Comparison of ENCODE assay signal across 17 cellular contexts in the genomic region with DNA sequence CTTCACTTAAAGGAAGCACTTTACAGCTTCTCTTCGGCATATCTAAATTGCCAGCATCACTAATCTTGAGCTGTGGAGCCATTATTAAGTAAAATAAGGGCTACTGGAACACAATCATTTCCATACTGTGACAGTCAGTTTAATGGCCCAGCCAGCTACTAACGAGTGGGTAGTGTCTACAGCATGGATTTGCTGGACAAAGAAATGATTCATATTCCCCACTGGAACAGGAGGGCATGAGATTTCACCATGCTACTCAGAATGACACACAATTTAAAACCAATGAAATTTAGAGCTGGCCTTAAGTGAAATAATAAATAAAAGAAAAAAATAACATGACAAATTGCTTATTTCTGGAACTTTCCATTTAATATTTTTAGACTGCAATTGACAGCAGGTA.
"Had no signal": no experiment of that assay in that cellular context is flagged by ENCODE, and none has a peak within 500 bp of the region (broad histone marks: within the 10 kb centered on the region; RNA-seq: fewer than 3 reads in every experiment).

No MANE protein-coding gene starts in this region.

- H3K27ac ChIP-seq: adrenal gland, gastrocnemius medialis, tibial nerve, vagina had no signal

- H3K27me3 Mint-ChIP-seq: dendritic cell treated with granulocyte-macrophage colony-stimulating factor and Interleukin-4, amounts not matched to agents 40 ng/mL and 50 ng/mL, for 4 days had no signal

- DNase-seq: activated CD4-positive, alpha-beta T cell treated with anti-CD3 and anti-CD28 coated beads for 48 hours; activated naive CD4-positive, alpha-beta T cell treated with anti-CD3 and anti-CD28 coated beads, Interleukin-2, amount 50 U/mL, for 16 hours; adrenal gland; cerebellar nuclear complex; effector memory CD8-positive, alpha-beta T cell; erythroblast; islet precursor cell; left ventricle myocardium superior had no signal

- H3K4me1 Mint-ChIP-seq: stimulated activated effector memory CD8-positive, alpha-beta T cell treated with anti-CD3 and anti-CD28 coated beads, Interleukin-12 subunit alpha, Interleukin-12 subunit beta, amount 100 ng/mL, for 72 hours had no signal

- H3K9me3 ChIP-seq: adrenal gland, gastrocnemius medialis, tibial nerve, vagina had no signal

- H3K36me3 ChIP-seq: adrenal gland, gastrocnemius medialis, tibial nerve, vagina had no signal

- H3K4me3 ChIP-seq: adrenal gland, gastrocnemius medialis, tibial nerve, vagina had no signal

- H3K36me3 Mint-ChIP-seq: brain; mesothelial cell of epicardium; stimulated activated effector memory CD8-positive, alpha-beta T cell treated with anti-CD3 and anti-CD28 coated beads, Interleukin-12 subunit alpha, Interleukin-12 subunit beta, amount 100 ng/mL, for 72 hours; WTC11 had no signal

- ATAC-seq: effector memory CD8-positive, alpha-beta T cell; left ventricle myocardium superior; stimulated activated effector memory CD8-positive, alpha-beta T cell treated with anti-CD3 and anti-CD28 coated beads, Interleukin-12 subunit alpha, Interleukin-12 subunit beta, amount 100 ng/mL, for 72 hours had no signal

- H3K4me3 Mint-ChIP-seq: brain; dendritic cell treated with granulocyte-macrophage colony-stimulating factor and Interleukin-4, amounts not matched to agents 40 ng/mL and 50 ng/mL, for 4 days; effector memory CD8-positive, alpha-beta T cell; mesothelial cell of epicardium; stimulated activated effector memory CD8-positive, alpha-beta T cell treated with anti-CD3 and anti-CD28 coated beads, Interleukin-12 subunit alpha, Interleukin-12 subunit beta, amount 100 ng/mL, for 72 hours; T-helper 1 cell treated with Interleukin-12 subunit alpha and Interleukin-12 subunit beta and Interleukin-4 antibody, amounts not matched to agents 30 μg/mL and 1 μg/mL, for 36 hours; WTC11 had no signal

- H3K27me3 ChIP-seq: adrenal gland, gastrocnemius medialis, tibial nerve, vagina had no signal

- H3K27ac Mint-ChIP-seq: brain; dendritic cell treated with granulocyte-macrophage colony-stimulating factor and Interleukin-4, amounts not matched to agents 40 ng/mL and 50 ng/mL, for 4 days; effector memory CD8-positive, alpha-beta T cell; mesothelial cell of epicardium; stimulated activated effector memory CD8-positive, alpha-beta T cell treated with anti-CD3 and anti-CD28 coated beads, Interleukin-12 subunit alpha, Interleukin-12 subunit beta, amount 100 ng/mL, for 72 hours; T-helper 1 cell treated with Interleukin-12 subunit alpha and Interleukin-12 subunit beta and Interleukin-4 antibody, amounts not matched to agents 30 μg/mL and 1 μg/mL, for 36 hours; WTC11 had no signal

- H3K9me3 Mint-ChIP-seq: brain; effector memory CD8-positive, alpha-beta T cell; stimulated activated effector memory CD8-positive, alpha-beta T cell treated with anti-CD3 and anti-CD28 coated beads, Interleukin-12 subunit alpha, Interleukin-12 subunit beta, amount 100 ng/mL, for 72 hours had no signal

- H3K4me1 ChIP-seq: tibial nerve, vagina had no signal
